ENCODE assay signal across 15 cellular contexts in genomic region chr7:2199956-2200583, GRCh38.
"Had no signal": no experiment of that assay in that cellular context is flagged by ENCODE, and none has a peak within 500 bp of the region (broad histone marks: within the 10 kb centered on the region; RNA-seq: fewer than 3 reads in every experiment).

No MANE protein-coding gene starts in this region.

- H3K27ac Mint-ChIP-seq: activated naive CD4-positive, alpha-beta T cell treated with anti-CD3 and anti-CD28 coated beads, Interleukin-2, amount 50 U/mL, for 24 hours; activated T-helper 2 cell treated with anti-CD3 and anti-CD28 coated beads, Interferon-gamma antibody, Interleukin-2, Interleukin-4, amounts not matched to agents 10 μg/mL and 5 μg/mL and 100 μg/mL, durations not matched to agents 14 hours and 24 hours and 36 hours had no signal

- H3K9me3 Mint-ChIP-seq: activated naive CD4-positive, alpha-beta T cell treated with anti-CD3 and anti-CD28 coated beads, Interleukin-2, amount 50 U/mL, for 24 hours had no signal

- DNase-seq: activated CD4-positive, alpha-beta T cell treated with anti-CD3 and anti-CD28 coated beads for 1 hour; activated CD4-positive, alpha-beta T cell treated with anti-CD3 and anti-CD28 coated beads, Interleukin-2, amount 50 U/mL, for 4 hours; activated T-cell treated with anti-CD3 and anti-CD28 coated beads, Interleukin-2, amount 50 U/mL, for 1 hour; amniotic stem cell; cerebellar nuclear complex; effector memory CD4-positive, alpha-beta T cell; left colon; retina; stimulated activated CD4-positive, alpha-beta T cell treated with anti-CD3 and anti-CD28 coated beads, Interleukin-4, amount 100 ng/mL, for 24 hours; stimulated activated naive CD4-positive, alpha-beta T cell treated with Interleukin-2 at 50 U/mL for 16 hours had no signal

- H3K4me3 Mint-ChIP-seq: activated naive CD4-positive, alpha-beta T cell treated with anti-CD3 and anti-CD28 coated beads, Interleukin-2, amount 50 U/mL, for 24 hours had no signal

- ATAC-seq: left colon had no signal

- H3K4me3 ChIP-seq: skin epidermis, suprapubic skin had no signal

- H3K27ac ChIP-seq: skin epidermis, suprapubic skin had no signal

- H3K9me3 ChIP-seq: suprapubic skin had no signal

- H3K4me1 ChIP-seq: suprapubic skin had no signal

- H3K27me3 Mint-ChIP-seq: activated naive CD4-positive, alpha-beta T cell treated with anti-CD3 and anti-CD28 coated beads, Interleukin-2, amount 50 U/mL, for 24 hours had no signal

- H3K4me1 Mint-ChIP-seq: activated naive CD4-positive, alpha-beta T cell treated with anti-CD3 and anti-CD28 coated beads, Interleukin-2, amount 50 U/mL, for 24 hours had no signal

- FAIRE-seq: frontal cortex had no signal

- H3K27me3 ChIP-seq: suprapubic skin had no signal
